Comparison of ENCODE assay signal across 8 cellular contexts in genomic region chr20:33731693-33732165, GRCh38.
DNase-seq lines count a peak whose midpoint lies in the region; ATAC-seq and TF ChIP-seq lines count a peak whose summit lies in the region.

Gene ZNF341, plus strand, starts transcription at chr20:33731996. Its CDS starts 26 bp downstream, at chr20:33732022.

- H3K36me3 ChIP-seq in brain microvascular endothelial cell (replicated peaks), result no peaks in the 10 kb centered on the region

- H3K27ac ChIP-seq in 22Rv1 (peak within 1 kb of the TSS; percentile 99), brain microvascular endothelial cell (peak within 1 kb of the TSS; percentile 53)

- TF ChIP-seq CTCF in 22Rv1 (IDR thresholded peaks at IDR 0.05), result peak; percentile 92
- peak; percentile 73 for TF ChIP-seq CTCF in brain microvascular endothelial cell (IDR thresholded peaks at IDR 0.05; ENCODE audit: low read depth, low read length, missing control alignments)

- DNase-seq in NCI-H2029 treated with DMSO at 0.1 percent for 48 hours (lab: John Stamatoyannopoulos, UW) (peak; percentile 73), UCSD-AML1 (lab: John Stamatoyannopoulos, UW; ENCODE audit: unreplicated experiment) (peak; percentile 89), brain microvascular endothelial cell (peak; percentile 70), kidney tubule cell (ENCODE audit: low spot score) (peak; percentile 89)
- peak; percentile 82 to 83 for DNase-seq in stimulated activated CD4-positive, alpha-beta T cell treated with anti-CD3 and anti-CD28 coated beads, Interleukin-15, amount 100 ng/mL, for 48 hours (ENCODE audit: low read depth in 2 of 2)

- in situ Hi-C loops in brain microvascular endothelial cell (cut with HindIII; ENCODE audit: low pct_ligation_motif_present, low sequenced_read_pairs), result no loop called here

- ATAC-seq in GM18517 (IDR thresholded peaks at IDR 0.05; ENCODE audit: unreplicated experiment) (peak; percentile 75), HG03025 (IDR thresholded peaks at IDR 0.05; ENCODE audit: low FRiP score, unreplicated experiment) (peak; percentile 74)

- no peaks in the 10 kb centered on the region for H3K27me3 ChIP-seq in brain microvascular endothelial cell (replicated peaks)

- peak within 1 kb of the TSS; percentile 62 for H3K4me3 ChIP-seq in brain microvascular endothelial cell (ENCODE audit: low read depth, low read length)

Comparison
In these comparisons a context has a peak if more than half of its experiments do, and no peak if none do; other contexts are left out.
1. Peak in every context shown above with its lines: DNase-seq, ATAC-seq, H3K4me3 ChIP-seq and H3K27ac ChIP-seq.